Comparison of ENCODE assay signal across 20 cellular contexts in genomic region chrX:19190902-19191301, GRCh38.
DNase-seq lines count a peak whose midpoint lies in the region; ATAC-seq, FAIRE-seq and TF ChIP-seq lines count a peak whose summit lies in the region.
"Had no signal": no experiment of that assay in that cellular context is flagged by ENCODE, and none has a peak within 500 bp of the region (broad histone marks: within the 10 kb centered on the region; RNA-seq: fewer than 3 reads in every experiment).

No MANE protein-coding gene starts in this region.

- DNase-seq in GM12892 (ENCODE audit: insufficient read length), result no peak
- no peak for DNase-seq in GM12878 (ENCODE audit: low read depth, low spot score)
- no peak for DNase-seq in H4 (ENCODE audit: low spot score)
- no peak for DNase-seq in dermis blood vessel endothelial cell
- DNase-seq: AML-193; CD4-positive, alpha-beta T cell; DMS153; DMS79; GDM1; GM23248; HCEC 1CT; IMR-90 had no signal

- H3K27ac ChIP-seq in GM12878 (ENCODE audit: control insufficient read depth, insufficient read depth), result no peak overlapping the region
- H3K27ac ChIP-seq: C4-2B, GM23248 had no signal

- peak; percentile 36 for ATAC-seq in GM18861 (IDR thresholded peaks at IDR 0.05; ENCODE audit: unreplicated experiment)
- peak; percentile 40 for ATAC-seq in GM19351 (IDR thresholded peaks at IDR 0.05; ENCODE audit: unreplicated experiment)
- ATAC-seq in GM12878, result peak; percentile 16
- ATAC-seq in HG03196 (IDR thresholded peaks at IDR 0.05; ENCODE audit: unreplicated experiment), result no peak
- ATAC-seq: K562 had no signal

- H3K27me3 ChIP-seq in GM12878 (replicated peaks in 1 of 2; ENCODE audit: control insufficient read depth in 2 of 2, insufficient read depth in 2 of 2, low read length in 1 of 2), result no peaks in the 10 kb centered on the region

- POLR2A ChIA-PET in GM12878 (lab: Charles Lee), result no interaction called here

- H3K4me2 ChIP-seq in GM12878 (ENCODE audit: control insufficient read depth, insufficient read depth), result no peak overlapping the region

- RAD21 ChIA-PET in GM12878 (lab: Charles Lee; ENCODE audit: unreplicated experiment), result interaction anchor here (0.6 kb wide), 1 partner anchor 35 kb away, joined by 3 read pairs; no protein-coding TSS in a partner anchor

- H3K9ac ChIP-seq in GM12878 (ENCODE audit: control insufficient read depth, insufficient read depth, low read length), result no peak overlapping the region
- H3K9ac ChIP-seq: GM23248 had no signal

- H3K4me3 ChIP-seq in GM12878, result no peak overlapping the region
- H3K4me3 ChIP-seq: GM23248, K562 had no signal

- TF ChIP-seq EP300 in GM12878 (IDR thresholded peaks at IDR 0.05; ENCODE audit: borderline replicate concordance in 1 of 2, control insufficient read depth in 1 of 2, low read depth in 2 of 2, low read length in 2 of 2), result no peak

- CTCF ChIA-PET in GM12878 (lab: Yijun Ruan, JAX), result interaction anchor here (0.8 to 1.3 kb wide), 2 partner anchors 10 to 143 kb away, joined by 3 to 4 read pairs; no protein-coding TSS in a partner anchor

- no peaks in the 10 kb centered on the region for H3K36me3 ChIP-seq in GM12878 (ENCODE audit: control insufficient read depth in 2 of 2, insufficient read depth in 2 of 2, low read length in 1 of 2)

- no peak for TF ChIP-seq CTCF in GM12878 (IDR thresholded peaks at IDR 0.05 in 2 of 3, conservative IDR thresholded peaks at IDR 0.05 in 1 of 3; ENCODE audit: control insufficient read depth in 2 of 3, extremely low read depth in 1 of 3, insufficient read depth in 1 of 3, low read depth in 3 of 3, low read length in 3 of 3)

- TF ChIP-seq RAD21 in GM12878 (IDR thresholded peaks at IDR 0.05; ENCODE audit: insufficient read depth, low read depth, low read length), result no peak

- H3K79me2 ChIP-seq in GM12878 (ENCODE audit: control insufficient read depth, insufficient read depth, low read length), result no peaks in the 10 kb centered on the region

- no peaks in the 10 kb centered on the region; the same call in 2 of the 3 replicates for H3K9me3 ChIP-seq in GM12878 (replicated peaks; ENCODE audit: control insufficient read depth, insufficient read depth, low read length)

- H3K4me1 ChIP-seq in GM12878 (ENCODE audit: control insufficient read depth, insufficient read depth, low read length), result peaks cover 6% of the 10 kb centered on the region; the same call in 1 of the 2 replicates

- intact Hi-C loops in GM12878 (cut with micrococcal nuclease; ENCODE audit: unreplicated experiment), result loop anchor here (10.0 kb wide), 1 partner anchor 144 kb away; no protein-coding TSS in a partner anchor

- H4K20me1 ChIP-seq in GM12878 (ENCODE audit: control insufficient read depth, insufficient read depth), result no peaks in the 10 kb centered on the region

- in situ Hi-C loops in GM12878 (cut with MboI), result no loop called here

- H2AFZ ChIP-seq in GM12878 (ENCODE audit: control insufficient read depth, low read depth, low read length), result peak overlapping the region; percentile 54
- H2AFZ ChIP-seq: GM23248 had no signal

- FAIRE-seq in GM12892 (lab: Jason Lieb, UNC) (peak; percentile 40), GM12878 (lab: Jason Lieb, UNC) (peak; percentile 61)
- FAIRE-seq: A204.1, H54, HTR-8/SVneo, K562 had no signal

- no peak for TF ChIP-seq POLR2A in GM12892 (IDR thresholded peaks at IDR 0.05; ENCODE audit: low read depth, low read length)
- no peak for TF ChIP-seq POLR2A in GM12878 (IDR thresholded peaks at IDR 0.05; ENCODE audit: low read depth, low read length)

- 43% methylated on average over 5 of the region's 5 CpGs for WGBS in GM12878 (ENCODE audit: insufficient coverage, insufficient replicate concordance, low lambda C conversion rate, missing lambda C conversion rate)

- SMC1A ChIA-PET in GM12878 (lab: Charles Lee; ENCODE audit: uncharacterized antibody, unreplicated experiment), result no interaction called here

- no TSS peak for BruUV-seq in GM12878 (replicated peaks; lab: Mats Ljungman, UMichigan)

TF ChIP-seq in GM12878, 131 proteins besides CTCF, POLR2A, EP300 and RAD21:
- no peak for TF ChIP-seq RFX5 (IDR thresholded peaks at IDR 0.05; ENCODE audit: low read depth, low read length)
- TF ChIP-seq HDGF (IDR thresholded peaks at IDR 0.05), result no peak
- TF ChIP-seq, protein P1, sequence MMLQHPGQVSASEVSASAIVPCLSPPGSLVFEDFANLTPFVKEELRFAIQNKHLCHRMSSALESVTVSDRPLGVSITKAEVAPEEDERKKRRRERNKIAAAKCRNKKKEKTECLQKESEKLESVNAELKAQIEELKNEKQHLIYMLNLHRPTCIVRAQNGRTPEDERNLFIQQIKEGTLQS (IDR thresholded peaks at IDR 0.05; ENCODE audit: borderline replicate concordance, extremely low read depth, low read depth, low read length), result no peak
- no peak for TF ChIP-seq EZH2 (IDR thresholded peaks at IDR 0.05; ENCODE audit: borderline replicate concordance, control insufficient read depth, low read depth, low read length)
- no peak for TF ChIP-seq ATF2 (IDR thresholded peaks at IDR 0.05; ENCODE audit: low read length)
- no peak for TF ChIP-seq PML (IDR thresholded peaks at IDR 0.05; ENCODE audit: low read length)
- TF ChIP-seq SMAD5 (IDR thresholded peaks at IDR 0.05; ENCODE audit: low read depth), result no peak
- TF ChIP-seq CUX1 (IDR thresholded peaks at IDR 0.05; ENCODE audit: insufficient replicate concordance, low read depth, low read length), result no peak
- TF ChIP-seq NKRF (conservative IDR thresholded peaks at IDR 0.05), result no peak
- TF ChIP-seq SIN3A (IDR thresholded peaks at IDR 0.05; ENCODE audit: low read depth, low read length), result no peak
- TF ChIP-seq BACH1 (IDR thresholded peaks at IDR 0.05; ENCODE audit: borderline replicate concordance), result no peak
- TF ChIP-seq MYC (IDR thresholded peaks at IDR 0.05; ENCODE audit: insufficient read depth, insufficient read length, insufficient replicate concordance, low read length, severe bottlenecking), result no peak
